In the genomic region with DNA sequence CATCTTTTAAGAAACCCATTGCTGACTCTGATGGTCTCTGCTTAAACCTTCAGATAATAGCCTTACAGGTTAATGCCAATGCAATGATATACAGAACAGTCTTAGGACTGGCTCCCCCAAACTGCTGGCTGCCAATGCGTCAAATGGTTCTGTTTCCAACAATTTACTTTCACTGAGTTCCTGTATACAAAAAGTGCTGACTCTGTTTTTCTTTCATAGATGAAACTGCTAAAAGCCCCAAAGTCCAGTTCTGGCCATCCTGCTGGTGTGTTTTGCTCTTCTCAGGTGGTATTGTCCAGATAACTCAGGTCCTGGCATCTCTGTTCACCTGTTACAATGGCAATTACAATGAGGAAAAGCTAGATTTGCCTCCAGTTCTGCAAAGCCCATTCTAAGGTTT, we compare ENCODE assay signal across 26 cellular contexts.
"Had no signal": no experiment of that assay in that cellular context is flagged by ENCODE, and none has a peak within 500 bp of the region (broad histone marks: within the 10 kb centered on the region; RNA-seq: fewer than 3 reads in every experiment).

No MANE protein-coding gene starts in this region.

- H3K27me3 ChIP-seq: colonic mucosa, esophagus squamous epithelium, gastrocnemius medialis, left lung had no signal

- H3K4me3 ChIP-seq: colonic mucosa, esophagus squamous epithelium, gastrocnemius medialis, heart right ventricle, left lung, lower lobe of right lung, mucosa of descending colon had no signal

- H3K4me1 ChIP-seq: colonic mucosa, esophagus squamous epithelium, gastrocnemius medialis, heart right ventricle, left lung, lower lobe of right lung had no signal

- H3K9me3 ChIP-seq: colonic mucosa, esophagus squamous epithelium, gastrocnemius medialis, heart right ventricle, left lung, lower lobe of right lung, mucosa of descending colon had no signal

- DNase-seq: colonic mucosa; cortex of kidney; effector CD8-positive, alpha-beta T cell; effector memory CD8-positive, alpha-beta T cell; endodermal cell; erythroblast; esophagus squamous epithelium; foreskin fibroblast; foreskin melanocyte; gastrocnemius medialis; glutamatergic neuron; head of caudate nucleus; heart right ventricle; hippocampal formation; left cardiac atrium; left lung; left ventricle myocardium superior; lower lobe of right lung; mesenchymal stem cell; mucosa of descending colon; naive B cell had no signal

- FAIRE-seq: endometrium, islet of Langerhans, keratinocyte had no signal

- ATAC-seq: effector memory CD8-positive, alpha-beta T cell; esophagus mucosa; gastrocnemius medialis; heart right ventricle; left cardiac atrium; left lung; left ventricle myocardium superior; lower lobe of right lung; mucosa of descending colon had no signal

- H3K36me3 ChIP-seq: colonic mucosa, esophagus squamous epithelium, gastrocnemius medialis, heart right ventricle, left lung, lower lobe of right lung had no signal

- H3K27ac ChIP-seq: colonic mucosa, epithelial cell of prostate, esophagus squamous epithelium, gastrocnemius medialis, heart right ventricle, left lung, lower lobe of right lung had no signal
